ENCODE assay signal across 9 cellular contexts in genomic region chr3:8996681-8997121, GRCh38. TPM values are rescaled to one million over a fixed set of nuclear protein-coding genes. Genes with fewer than 3 reads are reported as not detected.
A peak's percentile ranks its signal among the peaks of the same experiment; 100 is the strongest.
DNase-seq lines count a peak whose midpoint lies in the region; ATAC-seq and TF ChIP-seq lines count a peak whose summit lies in the region.
"Had no signal": no experiment of that assay in that cellular context is flagged by ENCODE, and none has a peak within 500 bp of the region (broad histone marks: within the 10 kb centered on the region; RNA-seq: fewer than 3 reads in every experiment).

No MANE protein-coding gene starts in this region.

- intact Hi-C loops in stomach (cut with DNase I; ENCODE audit: low total_unique reads): no loop called here

- peak overlapping the region in 2 of 3 experiments; percentile 24 to 47; a peak in 3 of 7 replicates for H3K27ac Mint-ChIP-seq in H9

- H3K14ac ChIP-seq in H9 (ENCODE audit: insufficient read depth, low read length): no peak overlapping the region

- H3K4me1 ChIP-seq in H9 (ENCODE audit: insufficient read depth, low read length) (no peaks in the 10 kb centered on the region), stomach (peaks cover 0 to 11% (median 10%) of the 10 kb centered on the region in 4 donors)

- H2BK12ac ChIP-seq in H9 (ENCODE audit: insufficient read length, low read depth, low read length): no peak overlapping the region

- no peak overlapping the region for H2BK120ac ChIP-seq in H9 (ENCODE audit: low read depth, low read length, poor library complexity, severe bottlenecking)

- no peak overlapping the region for H2AK5ac ChIP-seq in H9 (ENCODE audit: insufficient read length, low read length)

- peak; percentile 54 for TF ChIP-seq CTCF in H9 (conservative IDR thresholded peaks at IDR 0.05)
- TF ChIP-seq CTCF in stomach (IDR thresholded peaks at IDR 0.05): peak in 3 of 7 experiments; percentile 6 to 55 (median 12)

- H3K36me3 ChIP-seq in stomach: peaks cover 0 to 6% (median 0%) of the 10 kb centered on the region in 4 donors

- no peak overlapping the region for H4K5ac ChIP-seq in H9 (ENCODE audit: insufficient read length, low read depth, low read length)

- no peaks in the 10 kb centered on the region; a peak in 1 of 7 replicates for H3K36me3 Mint-ChIP-seq in H9 (ENCODE audit: insufficient read depth in 1 of 3, low read depth in 3 of 3)

- no peak overlapping the region for H3T11ph ChIP-seq in H9 (ENCODE audit: low read length)

- no peaks in the 10 kb centered on the region for H3K27me3 Mint-ChIP-seq in H9 (ENCODE audit: low read depth)

- no CpG with 5 or more reads among the region's 12 CpGs for WGBS in H9 (ENCODE audit: extremely low coverage, insufficient read length, low lambda C conversion rate)
- 30 to 44% (median 40%) methylated on average over 12 of the region's 12 CpGs for WGBS in stomach, 5 donors

- ATAC-seq in HG03469 (IDR thresholded peaks at IDR 0.05; ENCODE audit: unreplicated experiment) (no peak), GM21737 (IDR thresholded peaks at IDR 0.05; ENCODE audit: unreplicated experiment) (no peak)

- no peaks in the 10 kb centered on the region for H3K79me1 ChIP-seq in H9 (ENCODE audit: insufficient read depth, low read depth, low read length, poor library complexity, severe bottlenecking)

- H3K4me3 Mint-ChIP-seq in H9: no peak overlapping the region

- no peak for TF ChIP-seq POLR2A in stomach (IDR thresholded peaks at IDR 0.05)

- H3K9me3 Mint-ChIP-seq in H9: no peaks in the 10 kb centered on the region

- DNase-seq in H9 (peak; percentile 59), left kidney (ENCODE audit: low read depth, low spot score) (peak; percentile 75), stomach (peak; percentile 71), NCI-H345 treated with DMSO at 0.1 percent for 48 hours (lab: John Stamatoyannopoulos, UW; ENCODE audit: unreplicated experiment) (no peak)
- DNase-seq in activated T-cell treated with anti-CD3 and anti-CD28 coated beads, Interleukin-2, amount 50 U/mL, for 1 hour: no peak

- H3K18ac ChIP-seq in H9 (ENCODE audit: insufficient read length, low read depth, low read length): no peak overlapping the region

- no peak overlapping the region for H2BK15ac ChIP-seq in H9 (ENCODE audit: low read depth, low read length)

- no peak overlapping the region for H2BK20ac ChIP-seq in H9 (ENCODE audit: low read depth, low read length, poor library complexity, severe bottlenecking)

- no peak overlapping the region for H3K4ac ChIP-seq in H9 (ENCODE audit: low read depth, low read length)

- no peak overlapping the region for H3K56ac ChIP-seq in H9 (ENCODE audit: insufficient read length, low read depth, low read length)

- H4K91ac ChIP-seq in H9 (ENCODE audit: insufficient read length, low read depth, low read length): no peak overlapping the region

- no peak overlapping the region for H2BK5ac ChIP-seq in H9 (ENCODE audit: insufficient read length, low read length)

- no peaks in the 10 kb centered on the region for H4K20me1 ChIP-seq in H9 (ENCODE audit: control insufficient read depth, insufficient read depth, insufficient read length)

- H3K9ac ChIP-seq in H9 (ENCODE audit: extremely low read depth, insufficient read length, low read length): no peak overlapping the region

- H3K23me2 ChIP-seq in H9 (ENCODE audit: insufficient read length, low read depth, low read length, poor library complexity, severe bottlenecking): no peaks in the 10 kb centered on the region

- H3K79me2 ChIP-seq in H9 (ENCODE audit: insufficient read depth, low read length): no peaks in the 10 kb centered on the region

- no peak overlapping the region for H3K23ac ChIP-seq in H9 (ENCODE audit: insufficient read length, low read depth, low read length)

- no peak overlapping the region for H3K4me2 ChIP-seq in H9 (ENCODE audit: insufficient read depth, insufficient read length, low read length)

- H2AFZ ChIP-seq in H9 (ENCODE audit: low read length): no peak overlapping the region

- H3K27ac ChIP-seq in H9 (ENCODE audit: insufficient read length, low read depth, low read length) (no peak overlapping the region), cingulate gyrus (ENCODE audit: low read depth, low read length) (peak overlapping the region; percentile 56), stomach (peak overlapping the region in 2 of 5 donors; percentile 30 to 62)
- H3K27ac ChIP-seq: RWPE1 had no signal

- H3K4me3 ChIP-seq in stomach: no peak overlapping the region

- H4K8ac ChIP-seq in H9 (replicated peaks; ENCODE audit: insufficient read length, low read depth, low read length): no peak overlapping the region

- H3K4me1 Mint-ChIP-seq in H9: peaks cover 18 to 20% of the 10 kb centered on the region in 2 experiments

- H3K9me3 ChIP-seq in H9 (ENCODE audit: control insufficient read depth, low read depth, low read length) (no peaks in the 10 kb centered on the region), stomach (no peaks in the 10 kb centered on the region)

- no peak for TF ChIP-seq EP300 in stomach (IDR thresholded peaks at IDR 0.05)

- no peaks in the 10 kb centered on the region for H3K27me3 ChIP-seq in H9 (ENCODE audit: insufficient read depth, low read length)
- no peaks in the 10 kb centered on the region for H3K27me3 ChIP-seq in stomach

RNA-seq across cellular contexts. Expression of gene RAD18, which starts 33.4 kb away (rescaled TPM):
- total RNA-seq in H9 (2021) (27.8 and 30.2 TPM in 2 replicates), stomach (10 to 100 TPM in 2 of 5 donors, 1 to 10 TPM in 3; 1.4 to 87.9 (median 9.0) TPM)
- 1 to 10 TPM; 2.1 to 4.6 (median 2.2) TPM for polyA plus RNA-seq in stomach

Comparison
In these comparisons a context has a peak if more than half of its experiments do, and no peak if none do; other contexts are left out.
1. DNase-seq: peak in H9 (single experiment), left kidney (single experiment) and stomach (single experiment); none in NCI-H345 treated with DMSO at 0.1 percent for 48 hours (single experiment) and activated T-cell treated with anti-CD3 and anti-CD28 coated beads, Interleukin-2, amount 50 U/mL, for 1 hour (single experiment).